8 cellular contexts compared by ENCODE assay signal in the genomic region with DNA sequence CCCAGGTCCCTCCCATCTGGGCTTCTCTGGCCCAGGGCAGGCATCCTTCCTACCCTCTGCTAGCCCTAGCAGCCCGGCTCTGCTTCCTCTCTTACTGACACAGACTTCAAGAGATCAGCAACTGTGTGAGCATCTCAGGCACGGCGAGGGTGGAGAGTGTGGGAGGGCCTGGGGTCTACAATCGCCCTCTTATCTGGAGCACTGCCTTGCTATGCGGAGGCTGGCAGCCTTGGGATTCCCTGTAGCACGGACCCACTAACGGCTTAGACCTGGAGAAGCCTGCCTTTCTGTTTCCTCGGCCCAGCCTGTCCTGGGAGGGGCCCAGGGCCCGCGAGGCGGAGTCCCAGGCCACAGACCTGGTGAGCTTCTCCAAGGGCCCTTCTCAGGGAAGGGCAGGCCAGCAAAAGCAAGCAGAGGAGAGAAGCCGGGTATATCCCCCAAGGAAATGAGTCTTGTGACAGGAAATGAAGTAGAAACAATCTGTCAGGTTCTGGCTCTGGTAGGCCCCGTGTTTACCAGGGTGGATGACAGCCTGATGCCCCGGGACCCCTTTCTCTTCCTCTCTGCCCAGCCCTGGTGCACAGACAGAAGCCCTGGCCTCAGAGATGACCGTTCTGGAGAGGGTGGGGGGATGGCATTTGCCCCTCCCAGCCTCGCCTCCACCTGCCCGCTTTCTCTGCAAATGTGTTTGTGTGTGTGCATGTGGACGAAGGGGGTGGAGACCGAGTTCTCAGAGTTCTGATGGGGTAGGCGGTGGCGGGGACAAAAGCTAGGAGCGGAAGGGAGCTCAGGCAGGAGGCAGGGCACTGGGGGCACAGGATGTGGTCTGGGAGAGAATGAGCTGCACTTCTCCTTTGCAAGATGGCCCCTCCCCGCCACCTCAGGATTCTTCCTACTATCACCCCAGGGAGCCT. TPM values are rescaled to one million over a fixed set of nuclear protein-coding genes. Genes with fewer than 3 reads are reported as not detected.
DNase-seq lines count a peak whose midpoint lies in the region; ATAC-seq, FAIRE-seq and TF ChIP-seq lines count a peak whose summit lies in the region.

No MANE protein-coding gene starts in this region.

- TF ChIP-seq POLR2A in body of pancreas (IDR thresholded peaks at IDR 0.05) = no peak

- H3K36me3 ChIP-seq in body of pancreas (replicated peaks in 1 of 2; ENCODE audit: insufficient read depth in 1 of 2, low read depth in 2 of 2) = peaks cover 9 to 10% of the 10 kb centered on the region in 2 donors

- 27 to 43% methylated on average over 19 to 23 of the region's 23 CpGs for WGBS in body of pancreas, 2 donors

- peak overlapping the region; percentile 56 to 100 (median 98) for H3K27ac ChIP-seq in body of pancreas

- H3K27me3 ChIP-seq in body of pancreas = no peaks in the 10 kb centered on the region

- FAIRE-seq in GM19239 (lab: Jason Lieb, UNC) = peak; percentile 87

- intact Hi-C loops in body of pancreas (cut with DNase I) = no loop called here

- no peak overlapping the region for H3K4me3 ChIP-seq in body of pancreas

- DNase-seq in GM19239 (ENCODE audit: insufficient read length, low spot score) = peak; percentile 65
- peak in 4 of 5 donors; percentile 38 to 84 (median 51) for DNase-seq in T-helper 1 cell
- peak in 3 of 4 donors; percentile 39 to 73 (median 47) for DNase-seq in body of pancreas
- peak; percentile 57 for DNase-seq in left lobe of liver (ENCODE audit: low spot score)
- peak; percentile 35 for DNase-seq in stimulated activated CD8-positive, alpha-beta memory T cell treated with anti-CD3 and anti-CD28 coated beads, Interleukin-12 subunit alpha, Interleukin-12 subunit beta, amount 100 ng/mL, for 1 hour (ENCODE audit: low read depth)
- no peak for DNase-seq in COLO668 (lab: John Stamatoyannopoulos, UW; ENCODE audit: unreplicated experiment)
- no peak for DNase-seq in NCI-H748 (lab: John Stamatoyannopoulos, UW; ENCODE audit: unreplicated experiment)

- no peak for TF ChIP-seq CTCF in body of pancreas (IDR thresholded peaks at IDR 0.05)

- no peaks in the 10 kb centered on the region for H3K9me3 ChIP-seq in body of pancreas

- ATAC-seq in body of pancreas (no peak), left lobe of liver (no peak), HG02970 (IDR thresholded peaks at IDR 0.05; ENCODE audit: low FRiP score, unreplicated experiment) (no peak)

- H3K4me1 ChIP-seq in body of pancreas = peaks cover 48% of the 10 kb centered on the region

RNA-seq across cellular contexts. Expression of a gene that starts 2.5 kb away (rescaled TPM):
- total RNA-seq in body of pancreas (100 to 1,000 TPM in 1 of 2 donors, 10 to 100 TPM in 1; 25.4 to 121 TPM), left lobe of liver (31.6 TPM)

RNA-seq across cellular contexts. Expression of a gene that starts 2.7 kb away (rescaled TPM):
- total RNA-seq in body of pancreas (1 to 10 TPM; 1.8 to 5.3 TPM), left lobe of liver (1.0 TPM)

RNA-seq across cellular contexts. Expression of a gene that starts 9.7 kb away (rescaled TPM):
- not detected for total RNA-seq in body of pancreas
- total RNA-seq in left lobe of liver = 0.86 TPM

RNA-seq across cellular contexts. Expression of a gene that starts 18.8 kb away (rescaled TPM):
- total RNA-seq in body of pancreas = 10 to 100 TPM in 1 of 2 donors, 1 to 10 TPM in 1; 7.3 to 24.1 TPM
- total RNA-seq in left lobe of liver = 71.8 TPM

RNA-seq across cellular contexts. Expression of a gene that starts 29.0 kb away (rescaled TPM):
- total RNA-seq in body of pancreas (1 to 10 TPM; 6.9 to 8.6 TPM), left lobe of liver (20.3 TPM)

Comparison
In these comparisons a context has a peak if more than half of its experiments do, and no peak if none do; other contexts are left out.
1. DNase-seq: peak in GM19239 (single experiment), T-helper 1 cell (4 of 5), body of pancreas (3 of 4), left lobe of liver (single experiment) and stimulated activated CD8-positive, alpha-beta memory T cell treated with anti-CD3 and anti-CD28 coated beads, Interleukin-12 subunit alpha, Interleukin-12 subunit beta, amount 100 ng/mL, for 1 hour (single experiment); none in COLO668 (single experiment) and NCI-H748 (single experiment).